23 cellular contexts compared by ENCODE assay signal in the genomic region with DNA sequence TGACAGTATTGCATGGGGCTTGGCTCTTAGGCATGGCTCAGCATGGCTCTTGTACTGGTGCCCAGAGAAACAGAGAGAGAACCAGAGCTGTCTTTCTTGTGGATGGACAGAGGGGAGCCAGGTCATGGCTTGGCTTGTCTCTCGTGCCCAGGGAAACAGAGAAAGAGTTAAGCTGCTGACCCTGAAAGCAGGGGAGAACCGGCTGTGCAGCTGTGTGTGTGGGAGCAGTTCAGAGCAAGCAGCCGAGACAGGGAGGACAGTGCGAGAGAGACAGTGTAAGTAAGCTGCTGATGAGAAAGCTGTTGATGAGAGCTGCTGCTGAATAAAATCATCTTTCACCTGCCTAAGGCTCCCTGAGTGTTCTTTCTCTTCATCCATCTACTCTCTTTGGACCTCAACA.
"Had no signal": no experiment of that assay in that cellular context is flagged by ENCODE, and none has a peak within 500 bp of the region (broad histone marks: within the 10 kb centered on the region; RNA-seq: fewer than 3 reads in every experiment).

No MANE protein-coding gene starts in this region.

- H3K36me3 ChIP-seq: esophagus squamous epithelium, thoracic aorta had no signal

- H3K4me3 ChIP-seq: esophagus squamous epithelium, thoracic aorta had no signal

- H3K27me3 ChIP-seq: esophagus squamous epithelium had no signal

- DNase-seq: activated CD4-positive, alpha-beta T cell treated with anti-CD3 and anti-CD28 coated beads for 4 hours; activated CD4-positive, alpha-beta T cell treated with anti-CD3 and anti-CD28 coated beads, Interleukin-2, amount 50 U/mL, for 4 hours; activated CD8-positive, alpha-beta memory T cell treated with anti-CD3 and anti-CD28 coated beads for 24 hours; activated CD8-positive, alpha-beta memory T cell treated with anti-CD3 and anti-CD28 coated beads, Interleukin-2, amount 50 U/mL, for 4 hours; activated gamma-delta T cell; activated naive CD4-positive, alpha-beta T cell treated with anti-CD3 and anti-CD28 coated beads, Interleukin-2, amount 10 ng/mL, durations not matched to agents 7 days and 5 days; activated naive CD8-positive, alpha-beta T cell treated with anti-CD3 and anti-CD28 coated beads, Interleukin-2, amount 10 ng/mL, durations not matched to agents 7 days and 5 days; activated T-cell treated with anti-CD3 and anti-CD28 coated beads, Interleukin-2, amount 50 U/mL, for 1 hour; amniotic stem cell; central memory CD4-positive, alpha-beta T cell; effector CD8-positive, alpha-beta T cell; esophagus squamous epithelium; foreskin melanocyte; left ventricle myocardium superior; naive thymus-derived CD4-positive, alpha-beta T cell; right cardiac atrium; stimulated activated CD4-positive, alpha-beta T cell treated with anti-CD3 and anti-CD28 coated beads, Interleukin-4, amount 100 ng/mL, for 1 hour; stimulated activated naive CD8-positive, alpha-beta T cell treated with anti-CD3 and anti-CD28 coated beads, Interleukin-15, Interleukin-2, amounts not matched to agents 100 U/mL and 50 U/mL, for 24 hours; T-helper 9 cell; trophoblast cell had no signal

- H3K9me3 ChIP-seq: esophagus squamous epithelium, thoracic aorta had no signal

- ATAC-seq: left ventricle myocardium superior; naive thymus-derived CD4-positive, alpha-beta T cell; right cardiac atrium; stimulated activated naive CD8-positive, alpha-beta T cell treated with anti-CD3 and anti-CD28 coated beads, Interleukin-15, Interleukin-2, amounts not matched to agents 100 U/mL and 50 U/mL, for 24 hours had no signal

- H3K27ac ChIP-seq: epithelial cell of prostate, esophagus squamous epithelium, thoracic aorta, VCaP had no signal
